ENCODE assay signal across 16 cellular contexts in the genomic region with DNA sequence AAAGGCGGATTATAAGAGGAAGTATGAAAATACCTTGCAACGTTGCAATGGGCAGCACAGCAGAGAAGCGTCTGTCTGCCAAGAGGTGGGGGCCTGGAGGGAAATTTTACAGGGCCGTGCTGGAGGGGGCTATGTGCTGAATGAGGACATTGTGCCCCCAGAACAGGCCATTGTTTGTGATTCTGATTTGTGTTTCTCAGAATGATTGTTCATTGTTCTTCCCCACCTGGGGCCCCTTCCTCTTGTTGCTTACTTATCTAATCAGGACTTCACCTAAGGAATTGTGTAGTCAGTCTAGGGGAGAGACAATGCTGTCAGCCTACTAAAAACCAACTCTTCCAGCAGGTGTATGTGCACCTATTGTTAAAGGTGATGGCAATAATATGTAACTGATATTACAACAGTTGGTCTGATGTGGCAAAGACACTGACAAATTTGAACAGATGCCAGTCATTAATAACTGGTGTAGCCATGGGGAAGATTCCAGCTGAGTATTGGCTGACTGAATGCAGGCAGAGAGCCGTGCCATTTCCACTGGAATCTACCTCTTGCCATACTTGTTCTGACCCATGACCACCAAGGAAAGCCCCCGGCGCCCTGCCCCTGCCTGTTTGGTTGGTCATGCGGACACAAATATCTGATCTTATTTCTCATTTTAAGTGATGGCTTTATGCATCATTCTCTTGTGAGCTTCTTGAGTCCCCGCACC. TPM values are rescaled to one million over a fixed set of nuclear protein-coding genes. Genes with fewer than 3 reads are reported as not detected.
DNase-seq lines count a peak whose midpoint lies in the region; ATAC-seq, FAIRE-seq and TF ChIP-seq lines count a peak whose summit lies in the region.
"Had no signal": no experiment of that assay in that cellular context is flagged by ENCODE, and none has a peak within 500 bp of the region (broad histone marks: within the 10 kb centered on the region; RNA-seq: fewer than 3 reads in every experiment).

No MANE protein-coding gene starts in this region.

- peak; percentile 42 for ATAC-seq in HG02759 (IDR thresholded peaks at IDR 0.05; ENCODE audit: unreplicated experiment)
- no peak for ATAC-seq in pancreas

- no peaks in the 10 kb centered on the region for H3K4me1 ChIP-seq in pancreas

- H3K9me3 ChIP-seq in pancreas: no peaks in the 10 kb centered on the region
- H3K9me3 ChIP-seq: left ventricle myocardium inferior had no signal

- no peak for FAIRE-seq in pancreas (lab: Jason Lieb, UNC)
- FAIRE-seq: D721Med had no signal

- H3K4me3 ChIP-seq in pancreas: no peak overlapping the region
- H3K4me3 ChIP-seq: left ventricle myocardium inferior had no signal

- H3K27ac ChIP-seq in pancreas: no peak overlapping the region
- H3K27ac ChIP-seq: left ventricle myocardium inferior, WERI-Rb-1 had no signal

- no peaks in the 10 kb centered on the region for H3K36me3 ChIP-seq in pancreas
- H3K36me3 ChIP-seq: left ventricle myocardium inferior, WERI-Rb-1 had no signal

- H3K27me3 ChIP-seq in pancreas: no peaks in the 10 kb centered on the region

- WGBS in pancreas, 2 donors: 71% methylated on average over 9 of the region's 9 CpGs

- peak in 10 of 14 donors; percentile 27 to 70 (median 48) for DNase-seq in C1 segment of cervical spinal cord (lab: John Stamatoyannopoulos, UW)
- DNase-seq in amygdala (lab: John Stamatoyannopoulos, UW): peak in 41 of 56 donors; percentile 10 to 77 (median 47)
- DNase-seq in midbrain (lab: John Stamatoyannopoulos, UW): peak; percentile 86
- no peak for DNase-seq in NCI-H774 (lab: John Stamatoyannopoulos, UW)
- no peak for DNase-seq in cerebellum (ENCODE audit: low spot score)
- no peak for DNase-seq in pancreas
- DNase-seq in HCEC 1CT: no peak
- DNase-seq: activated effector memory CD4-positive, alpha-beta T cell treated with anti-CD3 and anti-CD28 coated beads, Interleukin-2, amount 50 U/mL, for 16 hours; KG1; left ventricle myocardium inferior; NCI-H82; RPMI8226; stimulated activated CD4-positive, alpha-beta T cell treated with anti-CD3 and anti-CD28 coated beads, Interleukin-15, amount 100 ng/mL, for 24 hours; WERI-Rb-1 had no signal

- intact Hi-C loops in pancreas (cut with DNase I): loop anchor here in 1 of 3 donors (10.0 kb wide), 1 partner anchor 190 kb away; no protein-coding TSS in a partner anchor

- TF ChIP-seq CTCF in pancreas (IDR thresholded peaks at IDR 0.05): no peak

RNA-seq across cellular contexts. Expression of a gene that starts 45.2 kb away (rescaled TPM):
- total RNA-seq in cerebellum (23.0 TPM), pancreas (10 to 100 TPM; 36.5 to 70.2 (median 44.1) TPM)
- polyA plus RNA-seq in pancreas: 10 to 100 TPM; 31.4 to 37.1 TPM

Comparison
In these comparisons a context has a peak if more than half of its experiments do, and no peak if none do; other contexts are left out.
1. DNase-seq: peak in C1 segment of cervical spinal cord (10 of 14), amygdala (41 of 56) and midbrain (single experiment); none in NCI-H774 (single experiment), cerebellum (single experiment), pancreas (0 of 6) and HCEC 1CT (single experiment).